Comparison of ENCODE assay signal across 18 cellular contexts in genomic region chr19:11596156-11596555, GRCh38. TPM values are rescaled to one million over a fixed set of nuclear protein-coding genes. Genes with fewer than 3 reads are reported as not detected.
DNase-seq lines count a peak whose midpoint lies in the region; ATAC-seq, FAIRE-seq and TF ChIP-seq lines count a peak whose summit lies in the region.
"Had no signal": no experiment of that assay in that cellular context is flagged by ENCODE, and none has a peak within 500 bp of the region (broad histone marks: within the 10 kb centered on the region; RNA-seq: fewer than 3 reads in every experiment).

No MANE protein-coding gene starts in this region.

- TF ChIP-seq CTCF in HepG2 (CRISPR knock-in tag; IDR thresholded peaks at IDR 0.05) (no peak), right lobe of liver (IDR thresholded peaks at IDR 0.05) (no peak), lower lobe of right lung (IDR thresholded peaks at IDR 0.05) (no peak)

- peaks cover 39% of the 10 kb centered on the region for H3K4me1 ChIP-seq in HepG2 (ENCODE audit: insufficient read depth, low read length)
- peaks cover 0 to 11% (median 0%) of the 10 kb centered on the region in 4 donors for H3K4me1 ChIP-seq in right lobe of liver
- peaks cover 14% of the 10 kb centered on the region for H3K4me1 ChIP-seq in lower lobe of right lung

- H3K4me1 Mint-ChIP-seq in activated T-helper 1 cell treated with anti-CD3 and anti-CD28 coated beads, Interleukin-12 subunit alpha, Interleukin-12 subunit beta, Interleukin-2, Interleukin-4 antibody, amounts not matched to agents 30 ng/mL and 10 ng/mL and 1 ng/mL, durations not matched to agents 14 hours and 24 hours and 36 hours (ENCODE audit: low read depth) = peaks cover 10% of the 10 kb centered on the region

- H3K36me3 ChIP-seq in HepG2 (replicated peaks in 1 of 2; ENCODE audit: control insufficient read depth in 1 of 2, insufficient read depth in 2 of 2, low read length in 2 of 2) (no peaks in the 10 kb centered on the region), right lobe of liver (no peaks in the 10 kb centered on the region), lower lobe of right lung (no peaks in the 10 kb centered on the region)
- H3K36me3 ChIP-seq: Peyer's patch, tibial artery had no signal

- no peaks in the 10 kb centered on the region for H3K9me3 Mint-ChIP-seq in activated T-helper 1 cell treated with anti-CD3 and anti-CD28 coated beads, Interleukin-12 subunit alpha, Interleukin-12 subunit beta, Interleukin-2, Interleukin-4 antibody, amounts not matched to agents 30 ng/mL and 10 ng/mL and 1 ng/mL, durations not matched to agents 14 hours and 24 hours and 36 hours

- TSS peak; percentile 72 for BruUV-seq in HepG2 (replicated peaks; lab: Mats Ljungman, UMichigan)

- no peak overlapping the region for H3K4me3 Mint-ChIP-seq in activated T-helper 1 cell treated with anti-CD3 and anti-CD28 coated beads, Interleukin-12 subunit alpha, Interleukin-12 subunit beta, Interleukin-2, Interleukin-4 antibody, amounts not matched to agents 30 ng/mL and 10 ng/mL and 1 ng/mL, durations not matched to agents 14 hours and 24 hours and 36 hours

- intact Hi-C loops in HepG2 (cut with micrococcal nuclease; ENCODE audit: unreplicated experiment) (no loop called here), right lobe of liver (cut with DNase I) (no loop called here), lower lobe of right lung (cut with DNase I) (no loop called here)
- intact Hi-C loops in activated T-helper 1 cell treated with anti-CD3 and anti-CD28 coated beads, Interleukin-12 subunit alpha, Interleukin-12 subunit beta, Interleukin-2, Interleukin-4 antibody, amounts not matched to agents 30 ng/mL and 10 ng/mL and 1 ng/mL, durations not matched to agents 14 hours and 24 hours and 36 hours (cut with micrococcal nuclease) = loop anchor here (2.0 to 5.0 kb wide), 3 partner anchors 67 to 391 kb away; partner anchors contain the start of genes ECSIT and ZNF700

- no peak overlapping the region for H3K27ac ChIP-seq in HepG2 (ENCODE audit: extremely low read length, insufficient read depth, low read length)
- H3K27ac ChIP-seq in right lobe of liver = no peak overlapping the region
- peak overlapping the region; percentile 94 for H3K27ac ChIP-seq in lower lobe of right lung

- ATAC-seq in HepG2 = no peak
- ATAC-seq in right lobe of liver = no peak
- ATAC-seq in lower lobe of right lung = no peak
- no peak for ATAC-seq in HG02938 (IDR thresholded peaks at IDR 0.05; ENCODE audit: unreplicated experiment)

- POLR2A ChIA-PET in HepG2 (lab: Yijun Ruan, JAX) = no interaction called here

- CTCF ChIA-PET in HepG2 (lab: Yijun Ruan, JAX; ENCODE audit: low intra/inter-chr PET ratio, low total read pairs) = no interaction called here

- TF ChIP-seq EP300 in HepG2 (IDR thresholded peaks at IDR 0.05; ENCODE audit: low read depth in 2 of 2, low read length in 2 of 2) (no peak), HepG2 (CRISPR knock-in tag; IDR thresholded peaks at IDR 0.05; ENCODE audit: borderline replicate concordance) (no peak)

- no peaks in the 10 kb centered on the region for H3K27me3 ChIP-seq in HepG2 (ENCODE audit: control insufficient read depth in 1 of 2, insufficient read depth in 2 of 2, low read length in 2 of 2)
- no peaks in the 10 kb centered on the region for H3K27me3 ChIP-seq in right lobe of liver
- H3K27me3 ChIP-seq in lower lobe of right lung (ENCODE audit: low read depth) = no peaks in the 10 kb centered on the region
- H3K27me3 ChIP-seq: esophagus muscularis mucosa, Peyer's patch, tibial artery had no signal

- in situ Hi-C loops in HepG2 (cut with HindIII; ENCODE audit: extremely low pct_ligation_motif_present, low pct_unique_long_range_greater_than_20kb) = no loop called here

- peak overlapping the region; percentile 34 for H3K27ac Mint-ChIP-seq in activated T-helper 1 cell treated with anti-CD3 and anti-CD28 coated beads, Interleukin-12 subunit alpha, Interleukin-12 subunit beta, Interleukin-2, Interleukin-4 antibody, amounts not matched to agents 30 ng/mL and 10 ng/mL and 1 ng/mL, durations not matched to agents 14 hours and 24 hours and 36 hours

- H3K4me2 ChIP-seq in HepG2 (ENCODE audit: low read depth, low read length) = no peak overlapping the region

- WGBS in HepG2 (ENCODE audit: low lambda C conversion rate) = 82% methylated on average over 10 of the region's 10 CpGs
- 71% methylated on average over 8 of the region's 10 CpGs for WGBS in right lobe of liver (ENCODE audit: insufficient coverage, low coverage, low lambda C conversion rate, missing lambda C conversion rate)

- H3K9ac ChIP-seq in HepG2 (ENCODE audit: insufficient read depth, low read depth, low read length) = no peak overlapping the region

- H3K36me3 Mint-ChIP-seq in activated T-helper 1 cell treated with anti-CD3 and anti-CD28 coated beads, Interleukin-12 subunit alpha, Interleukin-12 subunit beta, Interleukin-2, Interleukin-4 antibody, amounts not matched to agents 30 ng/mL and 10 ng/mL and 1 ng/mL, durations not matched to agents 14 hours and 24 hours and 36 hours (ENCODE audit: low read depth) = peaks cover 3% of the 10 kb centered on the region

- TF ChIP-seq POLR2A in HepG2 (IDR thresholded peaks at IDR 0.05; ENCODE audit: insufficient read depth in 1 of 2, low read depth in 2 of 2, low read length in 2 of 2) (no peak), right lobe of liver (IDR thresholded peaks at IDR 0.05) (no peak)

- H3K4me3 ChIP-seq in HepG2 (replicated peaks in 1 of 3; ENCODE audit: insufficient read depth in 1 of 3, low read depth in 2 of 3, low read length in 3 of 3) (no peak overlapping the region), right lobe of liver (no peak overlapping the region), lower lobe of right lung (no peak overlapping the region)

- H2AFZ ChIP-seq in HepG2 (ENCODE audit: low read length) = no peak overlapping the region

- H4K20me1 ChIP-seq in HepG2 (ENCODE audit: insufficient read depth, low read length) = no peaks in the 10 kb centered on the region

- DNase-seq in HepG2 (ENCODE audit: low spot score) (no peak), right lobe of liver (no peak), lower lobe of right lung (no peak), kidney glomerular epithelial cell (lab: John Stamatoyannopoulos, UW) (no peak), urothelium cell line (ENCODE audit: low spot score) (no peak), NCI-H2196 treated with DMSO at 0.1 percent for 48 hours (lab: John Stamatoyannopoulos, UW; ENCODE audit: unreplicated experiment) (no peak)
- no peak for DNase-seq in activated T-helper 1 cell treated with anti-CD3 and anti-CD28 coated beads, Interleukin-12 subunit alpha, Interleukin-12 subunit beta, Interleukin-2, Interleukin-4 antibody, amounts not matched to agents 30 ng/mL and 10 ng/mL and 1 ng/mL, durations not matched to agents 14 hours and 24 hours and 36 hours (ENCODE audit: low spot score)
- DNase-seq: activated CD4-positive, alpha-beta T cell treated with anti-CD3 and anti-CD28 coated beads, Interleukin-2, amount 50 U/mL, for 48 hours; GM23248; KBM-7; NCI-H146; NCI-H446 treated with DMSO at 0.1 percent for 48 hours; Peyer's patch; posterior cingulate gyrus; tibial artery had no signal

- H3K27me3 Mint-ChIP-seq in activated T-helper 1 cell treated with anti-CD3 and anti-CD28 coated beads, Interleukin-12 subunit alpha, Interleukin-12 subunit beta, Interleukin-2, Interleukin-4 antibody, amounts not matched to agents 30 ng/mL and 10 ng/mL and 1 ng/mL, durations not matched to agents 14 hours and 24 hours and 36 hours (ENCODE audit: insufficient read depth) = no peaks in the 10 kb centered on the region

- no peaks in the 10 kb centered on the region for H3K9me3 ChIP-seq in HepG2 (ENCODE audit: low read length)
- no peaks in the 10 kb centered on the region for H3K9me3 ChIP-seq in right lobe of liver
- H3K9me3 ChIP-seq in lower lobe of right lung = no peaks in the 10 kb centered on the region
- H3K9me3 ChIP-seq: esophagus muscularis mucosa, Peyer's patch, tibial artery had no signal

- no peak for TF ChIP-seq RAD21 in HepG2 (CRISPR knock-in tag; IDR thresholded peaks at IDR 0.05)

- FAIRE-seq in HepG2 (lab: Jason Lieb, UNC) = no peak
- no peak for FAIRE-seq in urothelium cell line (lab: Jason Lieb, UNC)

- H3K79me2 ChIP-seq in HepG2 (ENCODE audit: insufficient read depth, low read length) = peaks cover 27% of the 10 kb centered on the region

RNA-seq across cellular contexts. Expression of gene ZNF627, which starts 1.1 kb away (rescaled TPM):
- 12.7 and 14.2 TPM in 2 replicates for total RNA-seq in HepG2 (2016; rRNA removed; fragmentation: Illumina TruSeq; extraction: Trizol)
- 3.0 and 3.1 TPM in 2 replicates for total RNA-seq in HepG2 (2016; cell fraction: cytosol; rRNA removed; fragmentation: Illumina TruSeq; extraction: Trizol; ENCODE audit: low read depth)
- 13.5 and 18.6 TPM in 2 replicates for total RNA-seq in HepG2 (2016; cell fraction: insoluble cytoplasmic fraction; rRNA removed; fragmentation: Illumina TruSeq; extraction: Trizol)
- total RNA-seq in HepG2 (2016; cell fraction: membrane; rRNA removed; fragmentation: Illumina TruSeq; extraction: Trizol) = 9.4 and 10.1 TPM in 2 replicates
- 8.8 and 9.3 TPM in 2 replicates for total RNA-seq in HepG2 (2016; cell fraction: nucleus; rRNA removed; fragmentation: Illumina TruSeq; extraction: Trizol)
- polyA plus RNA-seq in HepG2 (2011; rRNA removed) = 4.2 and 4.5 TPM in 2 replicates
- 2.2 and 4.3 TPM in 2 replicates for polyA plus RNA-seq in HepG2 (2011; cell fraction: cytosol; rRNA removed)
- 2.8 and 3.3 TPM in 2 replicates for polyA plus RNA-seq in HepG2 (2011; cell fraction: nucleus; rRNA removed)
- polyA plus RNA-seq in HepG2 (2012) = 6.0 and 6.4 TPM in 2 replicates
- polyA plus RNA-seq in HepG2 (2016; cell fraction: cytosol; fragmentation: Illumina TruSeq; extraction: Trizol; ENCODE audit: low read depth) = 1.1 and 1.4 TPM in 2 replicates
- polyA plus RNA-seq in HepG2 (2016; cell fraction: insoluble cytoplasmic fraction; fragmentation: Illumina TruSeq; extraction: Trizol; ENCODE audit: low read depth) = 7.3 and 8.2 TPM in 2 replicates
- polyA plus RNA-seq in HepG2 (2016; cell fraction: membrane; fragmentation: Illumina TruSeq; extraction: Trizol; ENCODE audit: low read depth) = 3.4 TPM in 2 replicates
- polyA plus RNA-seq in HepG2 (2016; cell fraction: nucleus; fragmentation: Illumina TruSeq; extraction: Trizol; ENCODE audit: insufficient read depth, low read depth) = 6.6 and 8.4 TPM in 2 replicates
- polyA minus RNA-seq in HepG2 (2011; rRNA and poly(A)+ RNA removed; ENCODE audit: low replicate concordance) = 4.3 and 4.4 TPM in 2 replicates
- 6.4 and 8.8 TPM in 2 replicates for polyA minus RNA-seq in HepG2 (2011; cell fraction: cytosol; rRNA and poly(A)+ RNA removed)
- 10.3 TPM in 2 replicates for polyA minus RNA-seq in HepG2 (2011; cell fraction: nucleus; rRNA and poly(A)+ RNA removed)
- 1 to 10 TPM; 2.7 to 5.4 (median 4.6) TPM for total RNA-seq in right lobe of liver
- 4.3 and 5.2 TPM in 2 replicates for total RNA-seq in activated T-helper 1 cell treated with anti-CD3 and anti-CD28 coated beads, Interleukin-12 subunit alpha, Interleukin-12 subunit beta, Interleukin-2, Interleukin-4 antibody, amounts not matched to agents 30 ng/mL and 10 ng/mL and 1 ng/mL, durations not matched to agents 14 hours and 24 hours and 36 hours
- 9.4 TPM for total RNA-seq in lower lobe of right lung

RNA-seq across cellular contexts. Expression of gene ACP5, which starts 18.7 kb away (rescaled TPM):
- total RNA-seq in HepG2 (2016; rRNA removed; fragmentation: Illumina TruSeq; extraction: Trizol) = 0.94 and 1.3 TPM in 2 replicates
- total RNA-seq in HepG2 (2016; cell fraction: cytosol; rRNA removed; fragmentation: Illumina TruSeq; extraction: Trizol; ENCODE audit: low read depth) = 0.26 and 0.30 TPM in 2 replicates
- 0.77 and 1.9 TPM in 2 replicates for total RNA-seq in HepG2 (2016; cell fraction: insoluble cytoplasmic fraction; rRNA removed; fragmentation: Illumina TruSeq; extraction: Trizol)
- 0.52 and 0.71 TPM in 2 replicates for total RNA-seq in HepG2 (2016; cell fraction: membrane; rRNA removed; fragmentation: Illumina TruSeq; extraction: Trizol)
- total RNA-seq in HepG2 (2016; cell fraction: nucleus; rRNA removed; fragmentation: Illumina TruSeq; extraction: Trizol) = 1.2 and 1.8 TPM in 2 replicates
- 5.1 and 6.7 TPM in 2 replicates for polyA plus RNA-seq in HepG2 (2011; rRNA removed)
- polyA plus RNA-seq in HepG2 (2011; cell fraction: cytosol; rRNA removed) = 4.6 and 8.5 TPM in 2 replicates
- polyA plus RNA-seq in HepG2 (2011; cell fraction: nucleus; rRNA removed) = 2.8 and 3.6 TPM in 2 replicates
- 0.67 and 1.0 TPM in 2 replicates for polyA plus RNA-seq in HepG2 (2012)
- polyA plus RNA-seq in HepG2 (2016; cell fraction: cytosol; fragmentation: Illumina TruSeq; extraction: Trizol; ENCODE audit: low read depth) = 0.28 and 0.40 TPM in 2 replicates
- 0.80 and 0.88 TPM in 2 replicates for polyA plus RNA-seq in HepG2 (2016; cell fraction: insoluble cytoplasmic fraction; fragmentation: Illumina TruSeq; extraction: Trizol; ENCODE audit: low read depth)
- 0.98 and 1.1 TPM in 2 replicates for polyA plus RNA-seq in HepG2 (2016; cell fraction: membrane; fragmentation: Illumina TruSeq; extraction: Trizol; ENCODE audit: low read depth)
- 2.2 and 5.0 TPM in 2 replicates for polyA plus RNA-seq in HepG2 (2016; cell fraction: nucleus; fragmentation: Illumina TruSeq; extraction: Trizol; ENCODE audit: insufficient read depth, low read depth)
- polyA minus RNA-seq in HepG2 (2011; rRNA and poly(A)+ RNA removed; ENCODE audit: low replicate concordance) = 6.2 TPM in 1 of 2 replicates, not detected in the other
- polyA minus RNA-seq in HepG2 (2011; cell fraction: cytosol; rRNA and poly(A)+ RNA removed) = 2.7 and 3.1 TPM in 2 replicates
- polyA minus RNA-seq in HepG2 (2011; cell fraction: nucleus; rRNA and poly(A)+ RNA removed) = 0.37 and 0.90 TPM in 2 replicates
- total RNA-seq in right lobe of liver = 10 to 100 TPM; 10.4 to 28.5 (median 21.5) TPM
- 12.0 and 13.4 TPM in 2 replicates for total RNA-seq in activated T-helper 1 cell treated with anti-CD3 and anti-CD28 coated beads, Interleukin-12 subunit alpha, Interleukin-12 subunit beta, Interleukin-2, Interleukin-4 antibody, amounts not matched to agents 30 ng/mL and 10 ng/mL and 1 ng/mL, durations not matched to agents 14 hours and 24 hours and 36 hours
- 650 TPM for total RNA-seq in lower lobe of right lung

RNA-seq across cellular contexts. Expression of gene ELOF1, which starts 37.1 kb away (rescaled TPM):
- 43.2 and 47.2 TPM in 2 replicates for total RNA-seq in HepG2 (2016; rRNA removed; fragmentation: Illumina TruSeq; extraction: Trizol)
- total RNA-seq in HepG2 (2016; cell fraction: cytosol; rRNA removed; fragmentation: Illumina TruSeq; extraction: Trizol; ENCODE audit: low read depth) = 22.1 and 24.0 TPM in 2 replicates
- total RNA-seq in HepG2 (2016; cell fraction: insoluble cytoplasmic fraction; rRNA removed; fragmentation: Illumina TruSeq; extraction: Trizol) = 43.9 and 45.2 TPM in 2 replicates
- 43.6 and 46.0 TPM in 2 replicates for total RNA-seq in HepG2 (2016; cell fraction: membrane; rRNA removed; fragmentation: Illumina TruSeq; extraction: Trizol)
- total RNA-seq in HepG2 (2016; cell fraction: nucleus; rRNA removed; fragmentation: Illumina TruSeq; extraction: Trizol) = 13.8 and 15.5 TPM in 2 replicates
- 14.5 TPM in 2 replicates for polyA plus RNA-seq in HepG2 (2011; rRNA removed)
- 18.3 and 25.5 TPM in 2 replicates for polyA plus RNA-seq in HepG2 (2011; cell fraction: cytosol; rRNA removed)
- polyA plus RNA-seq in HepG2 (2011; cell fraction: nucleus; rRNA removed) = 37.4 and 37.6 TPM in 2 replicates
- polyA plus RNA-seq in HepG2 (2012) = 24.5 and 41.2 TPM in 2 replicates
- polyA plus RNA-seq in HepG2 (2016; cell fraction: cytosol; fragmentation: Illumina TruSeq; extraction: Trizol; ENCODE audit: low read depth) = 29.9 and 33.8 TPM in 2 replicates
- 75.7 and 79.7 TPM in 2 replicates for polyA plus RNA-seq in HepG2 (2016; cell fraction: insoluble cytoplasmic fraction; fragmentation: Illumina TruSeq; extraction: Trizol; ENCODE audit: low read depth)
- 64.0 and 65.9 TPM in 2 replicates for polyA plus RNA-seq in HepG2 (2016; cell fraction: membrane; fragmentation: Illumina TruSeq; extraction: Trizol; ENCODE audit: low read depth)
- 40.0 and 46.3 TPM in 2 replicates for polyA plus RNA-seq in HepG2 (2016; cell fraction: nucleus; fragmentation: Illumina TruSeq; extraction: Trizol; ENCODE audit: insufficient read depth, low read depth)
- polyA minus RNA-seq in HepG2 (2011; rRNA and poly(A)+ RNA removed; ENCODE audit: low replicate concordance) = 15.4 and 55.8 TPM in 2 replicates
- polyA minus RNA-seq in HepG2 (2011; cell fraction: cytosol; rRNA and poly(A)+ RNA removed) = 7.6 and 7.7 TPM in 2 replicates
- 9.4 and 10.4 TPM in 2 replicates for polyA minus RNA-seq in HepG2 (2011; cell fraction: nucleus; rRNA and poly(A)+ RNA removed)
- total RNA-seq in right lobe of liver = 10 to 100 TPM; 21.9 to 33.5 (median 24.9) TPM
- total RNA-seq in activated T-helper 1 cell treated with anti-CD3 and anti-CD28 coated beads, Interleukin-12 subunit alpha, Interleukin-12 subunit beta, Interleukin-2, Interleukin-4 antibody, amounts not matched to agents 30 ng/mL and 10 ng/mL and 1 ng/mL, durations not matched to agents 14 hours and 24 hours and 36 hours = 76.7 and 77.6 TPM in 2 replicates
- 44.3 TPM for total RNA-seq in lower lobe of right lung

RNA-seq across cellular contexts. Expression of gene CNN1, which starts 57.5 kb away (rescaled TPM):
- total RNA-seq in HepG2 (2016; rRNA removed; fragmentation: Illumina TruSeq; extraction: Trizol) = 0.55 and 1.1 TPM in 2 replicates
- 1.2 and 1.6 TPM in 2 replicates for total RNA-seq in HepG2 (2016; cell fraction: cytosol; rRNA removed; fragmentation: Illumina TruSeq; extraction: Trizol; ENCODE audit: low read depth)
- 0.58 and 0.74 TPM in 2 replicates for total RNA-seq in HepG2 (2016; cell fraction: insoluble cytoplasmic fraction; rRNA removed; fragmentation: Illumina TruSeq; extraction: Trizol)
- 0.99 and 1.0 TPM in 2 replicates for total RNA-seq in HepG2 (2016; cell fraction: membrane; rRNA removed; fragmentation: Illumina TruSeq; extraction: Trizol)
- 0.43 TPM in 1 of 2 replicates, not detected in the other for total RNA-seq in HepG2 (2016; cell fraction: nucleus; rRNA removed; fragmentation: Illumina TruSeq; extraction: Trizol)
- polyA plus RNA-seq in HepG2 (2011; rRNA removed) = 0.39 and 0.70 TPM in 2 replicates
- 0.28 and 0.50 TPM in 2 replicates for polyA plus RNA-seq in HepG2 (2011; cell fraction: cytosol; rRNA removed)
- 0.33 and 0.40 TPM in 2 replicates for polyA plus RNA-seq in HepG2 (2011; cell fraction: nucleus; rRNA removed)
- 0.40 and 0.45 TPM in 2 replicates for polyA plus RNA-seq in HepG2 (2012)
- 1.5 TPM in 2 replicates for polyA plus RNA-seq in HepG2 (2016; cell fraction: cytosol; fragmentation: Illumina TruSeq; extraction: Trizol; ENCODE audit: low read depth)
- polyA plus RNA-seq in HepG2 (2016; cell fraction: insoluble cytoplasmic fraction; fragmentation: Illumina TruSeq; extraction: Trizol; ENCODE audit: low read depth) = 1.2 TPM in 2 replicates
- 1.2 and 1.4 TPM in 2 replicates for polyA plus RNA-seq in HepG2 (2016; cell fraction: membrane; fragmentation: Illumina TruSeq; extraction: Trizol; ENCODE audit: low read depth)
- polyA plus RNA-seq in HepG2 (2016; cell fraction: nucleus; fragmentation: Illumina TruSeq; extraction: Trizol; ENCODE audit: insufficient read depth, low read depth) = 0.37 and 0.87 TPM in 2 replicates
- polyA minus RNA-seq in HepG2 (2011; rRNA and poly(A)+ RNA removed; ENCODE audit: low replicate concordance) = 1.6 TPM in 1 of 2 replicates, not detected in the other
- polyA minus RNA-seq in HepG2 (2011; cell fraction: cytosol; rRNA and poly(A)+ RNA removed) = not detected in 2 replicates
- polyA minus RNA-seq in HepG2 (2011; cell fraction: nucleus; rRNA and poly(A)+ RNA removed) = not detected in 2 replicates
- total RNA-seq in right lobe of liver = 1 to 10 TPM in 4 of 6 experiments, under 1 TPM in 2; 0.71 to 8.5 (median 1.0) TPM
- total RNA-seq in activated T-helper 1 cell treated with anti-CD3 and anti-CD28 coated beads, Interleukin-12 subunit alpha, Interleukin-12 subunit beta, Interleukin-2, Interleukin-4 antibody, amounts not matched to agents 30 ng/mL and 10 ng/mL and 1 ng/mL, durations not matched to agents 14 hours and 24 hours and 36 hours = not detected in 2 replicates
- 16.4 TPM for total RNA-seq in lower lobe of right lung
- total RNA-seq: T-helper 1 cell treated with Interleukin-12 subunit alpha and Interleukin-12 subunit beta and Interleukin-4 antibody, amounts not matched to agents 30 ng/mL and 1 ng/mL, for 36 hours had no signal

Comparison
In these comparisons a context has a peak if more than half of its experiments do, and no peak if none do; other contexts are left out.
1. RNA of gene ACP5, which starts 18.7 kb away (total RNA-seq): 650 TPM in lower lobe of right lung (single experiment); 10.4 to 28.5 TPM in right lobe of liver, 12.0 to 13.4 TPM in activated T-helper 1 cell treated with anti-CD3 and anti-CD28 coated beads, Interleukin-12 subunit alpha, Interleukin-12 subunit beta, Interleukin-2, Interleukin-4 antibody, amounts not matched to agents 30 ng/mL and 10 ng/mL and 1 ng/mL, durations not matched to agents 14 hours and 24 hours and 36 hours and 0.26 to 1.9 TPM in HepG2; every median in the first group is over 10 times any median in the second.